ENCODE assay signal across 17 cellular contexts in genomic region chr4:48556268-48556667, GRCh38.
DNase-seq lines count a peak whose midpoint lies in the region; ATAC-seq and TF ChIP-seq lines count a peak whose summit lies in the region.
"Had no signal": no experiment of that assay in that cellular context is flagged by ENCODE, and none has a peak within 500 bp of the region (broad histone marks: within the 10 kb centered on the region; RNA-seq: fewer than 3 reads in every experiment).

No MANE protein-coding gene starts in this region.

- no peak overlapping the region for H3K27ac Mint-ChIP-seq in activated naive CD8-positive, alpha-beta T cell treated with anti-CD3 and anti-CD28 coated beads, Interleukin-2, amount 50 U/mL, for 24 hours
- H3K27ac Mint-ChIP-seq in activated naive CD8-positive, alpha-beta T cell treated with anti-CD3 and anti-CD28 coated beads for 36 hours: no peak overlapping the region
- H3K27ac Mint-ChIP-seq in activated T-helper 17 cell treated with anti-CD3 and anti-CD28 coated beads, Interleukin-2, amount 50 U/mL, for 72 hours: peak overlapping the region; percentile 6
- H3K27ac Mint-ChIP-seq: CD4-positive, alpha-beta T cell had no signal

- no peaks in the 10 kb centered on the region for H4K20me1 ChIP-seq in SK-N-SH (ENCODE audit: insufficient read depth)

- H2AFZ ChIP-seq in SK-N-SH (ENCODE audit: low read depth): no peak overlapping the region

- H3K27ac ChIP-seq in SK-N-SH (ENCODE audit: low read depth in 2 of 2, low read length in 1 of 2): no peak overlapping the region
- H3K27ac ChIP-seq: 22Rv1, A549, C4-2B had no signal

- no peaks in the 10 kb centered on the region for H3K9me3 ChIP-seq in SK-N-SH
- H3K9me3 ChIP-seq: A549 had no signal

- ATAC-seq in SK-N-SH treated with all-trans-retinoic acid at 6 μM for 48 hours (no peak), HG03439 (IDR thresholded peaks at IDR 0.05; ENCODE audit: unreplicated experiment) (no peak)
- peak; percentile 63 for ATAC-seq in activated naive CD8-positive, alpha-beta T cell treated with anti-CD3 and anti-CD28 coated beads, Interleukin-2, amount 50 U/mL, for 24 hours
- ATAC-seq in activated T-helper 17 cell treated with anti-CD3 and anti-CD28 coated beads, Interleukin-2, amount 50 U/mL, for 72 hours (replicated peaks): peak; percentile 55
- ATAC-seq: A549, HCT116 had no signal

- peaks cover 10% of the 10 kb centered on the region for H3F3A ChIP-seq in SK-N-SH (replicated peaks; ENCODE audit: insufficient read depth)

- WGBS in SK-N-SH (ENCODE audit: low lambda C conversion rate): 77% methylated on average over 2 of the region's 2 CpGs

- H3K4me3 Mint-ChIP-seq in activated naive CD8-positive, alpha-beta T cell treated with anti-CD3 and anti-CD28 coated beads, Interleukin-2, amount 50 U/mL, for 24 hours: no peak overlapping the region
- no peak overlapping the region for H3K4me3 Mint-ChIP-seq in activated naive CD8-positive, alpha-beta T cell treated with anti-CD3 and anti-CD28 coated beads for 36 hours
- no peak overlapping the region for H3K4me3 Mint-ChIP-seq in activated T-helper 17 cell treated with anti-CD3 and anti-CD28 coated beads, Interleukin-2, amount 50 U/mL, for 72 hours
- H3K4me3 Mint-ChIP-seq: CD4-positive, alpha-beta T cell had no signal

- CTCF ChIA-PET in SK-N-SH (lab: Yijun Ruan, JAX): interaction anchor here (1.3 to 1.4 kb wide), 2 partner anchors 292 to 447 kb away, joined by 3 read pairs; no protein-coding TSS in a partner anchor

- H3K9me2 ChIP-seq in SK-N-SH: no peaks in the 10 kb centered on the region

- H3K4me1 Mint-ChIP-seq in activated naive CD8-positive, alpha-beta T cell treated with anti-CD3 and anti-CD28 coated beads, Interleukin-2, amount 50 U/mL, for 24 hours: no peaks in the 10 kb centered on the region
- H3K4me1 Mint-ChIP-seq in activated naive CD8-positive, alpha-beta T cell treated with anti-CD3 and anti-CD28 coated beads for 36 hours: peaks cover 2% of the 10 kb centered on the region
- peaks cover 4% of the 10 kb centered on the region for H3K4me1 Mint-ChIP-seq in activated T-helper 17 cell treated with anti-CD3 and anti-CD28 coated beads, Interleukin-2, amount 50 U/mL, for 72 hours

- no peaks in the 10 kb centered on the region for H3K27me3 Mint-ChIP-seq in activated naive CD8-positive, alpha-beta T cell treated with anti-CD3 and anti-CD28 coated beads, Interleukin-2, amount 50 U/mL, for 24 hours
- no peaks in the 10 kb centered on the region for H3K27me3 Mint-ChIP-seq in activated naive CD8-positive, alpha-beta T cell treated with anti-CD3 and anti-CD28 coated beads for 36 hours
- H3K27me3 Mint-ChIP-seq in activated T-helper 17 cell treated with anti-CD3 and anti-CD28 coated beads, Interleukin-2, amount 50 U/mL, for 72 hours: no peaks in the 10 kb centered on the region
- H3K27me3 Mint-ChIP-seq: CD4-positive, alpha-beta T cell had no signal

- TF ChIP-seq EP300 in SK-N-SH (IDR thresholded peaks at IDR 0.05; ENCODE audit: borderline replicate concordance in 1 of 2, low read depth in 1 of 2, low read length in 1 of 2): peak in 1 of 2 experiments; percentile 6; a peak in 1 of 4 replicates

- POLR2A ChIA-PET in SK-N-SH (lab: Yijun Ruan, JAX): no interaction called here

- H3K36me3 Mint-ChIP-seq in activated naive CD8-positive, alpha-beta T cell treated with anti-CD3 and anti-CD28 coated beads, Interleukin-2, amount 50 U/mL, for 24 hours (ENCODE audit: low read depth): peaks cover 58% of the 10 kb centered on the region
- peaks cover 44% of the 10 kb centered on the region for H3K36me3 Mint-ChIP-seq in activated naive CD8-positive, alpha-beta T cell treated with anti-CD3 and anti-CD28 coated beads for 36 hours
- H3K36me3 Mint-ChIP-seq in activated T-helper 17 cell treated with anti-CD3 and anti-CD28 coated beads, Interleukin-2, amount 50 U/mL, for 72 hours (ENCODE audit: low read depth): peaks cover 89% of the 10 kb centered on the region

- no peak overlapping the region for H3K4me2 ChIP-seq in SK-N-SH
- H3K4me2 ChIP-seq: A549 had no signal

- TF ChIP-seq CTCF in SK-N-SH (IDR thresholded peaks at IDR 0.05): no peak

- peaks cover 8% of the 10 kb centered on the region for H3K9me3 Mint-ChIP-seq in activated naive CD8-positive, alpha-beta T cell treated with anti-CD3 and anti-CD28 coated beads, Interleukin-2, amount 50 U/mL, for 24 hours
- H3K9me3 Mint-ChIP-seq in activated naive CD8-positive, alpha-beta T cell treated with anti-CD3 and anti-CD28 coated beads for 36 hours: peaks cover 1% of the 10 kb centered on the region
- peaks cover 4% of the 10 kb centered on the region for H3K9me3 Mint-ChIP-seq in activated T-helper 17 cell treated with anti-CD3 and anti-CD28 coated beads, Interleukin-2, amount 50 U/mL, for 72 hours
- H3K9me3 Mint-ChIP-seq: CD4-positive, alpha-beta T cell had no signal

- peaks cover 0 to 14% of the 10 kb centered on the region in 2 experiments; a peak in 1 of 4 replicates for H3K4me1 ChIP-seq in SK-N-SH (ENCODE audit: control insufficient read depth in 1 of 2, insufficient read depth in 2 of 2, low read depth in 1 of 2, low read length in 1 of 2)
- H3K4me1 ChIP-seq: A549 had no signal

- no peaks in the 10 kb centered on the region for H3K27me3 ChIP-seq in SK-N-SH (ENCODE audit: insufficient read depth)

- TF ChIP-seq RAD21 in SK-N-SH (IDR thresholded peaks at IDR 0.05; ENCODE audit: low read length): no peak

- peaks cover 42 to 65% of the 10 kb centered on the region in 2 experiments for H3K36me3 ChIP-seq in SK-N-SH (replicated peaks in 1 of 2; ENCODE audit: control insufficient read depth in 1 of 2, insufficient read depth in 2 of 2, low read length in 1 of 2)

- no peak overlapping the region for H3K4me3 ChIP-seq in SK-N-SH (ENCODE audit: low read depth in 2 of 2, low read length in 1 of 2)
- H3K4me3 ChIP-seq: A549 had no signal

- DNase-seq in SK-N-SH: peak; percentile 34
- DNase-seq in activated naive CD8-positive, alpha-beta T cell treated with anti-CD3 and anti-CD28 coated beads, Interleukin-2, amount 50 U/mL, for 24 hours: no peak
- no peak for DNase-seq in activated naive CD8-positive, alpha-beta T cell treated with anti-CD3 and anti-CD28 coated beads for 36 hours
- DNase-seq in D341Med (ENCODE audit: low spot score): no peak
- DNase-seq: AML-193; CD4-positive, alpha-beta T cell; DMS79 treated with DMSO at 0.1 percent for 48 hours; GF-D8; GOT3; H7 had no signal

- no peak overlapping the region for H3K9ac ChIP-seq in SK-N-SH

- H3K79me2 ChIP-seq in SK-N-SH (ENCODE audit: insufficient read depth): no peaks in the 10 kb centered on the region

TF ChIP-seq in SK-N-SH, 30 proteins besides CTCF, POLR2A, EP300 and RAD21:
- TF ChIP-seq GATA2 (CRISPR knock-in tag; IDR thresholded peaks at IDR 0.05): peak; percentile 82
- no peak for TF ChIP-seq NRF1 (IDR thresholded peaks at IDR 0.05; ENCODE audit: low read depth, low read length)
- peak; percentile 22 for TF ChIP-seq CHD2 (IDR thresholded peaks at IDR 0.05; ENCODE audit: low read length, partially characterized antibody)
- TF ChIP-seq GABPA (IDR thresholded peaks at IDR 0.05; ENCODE audit: low read depth): no peak
- TF ChIP-seq RCOR1 (IDR thresholded peaks at IDR 0.05; ENCODE audit: low read length): peak; percentile 73

TF ChIP-seq in SK-N-SH treated with all-trans-retinoic acid at 6 μM for 48 hours, 23 proteins besides CTCF, POLR2A, EP300 and RAD21:
- TF ChIP-seq ZNF8 (CRISPR knock-in tag; IDR thresholded peaks at IDR 0.05) (no peak), ARNTL (CRISPR knock-in tag; IDR thresholded peaks at IDR 0.05; ENCODE audit: borderline replicate concordance, low read depth) (no peak), TOX (CRISPR knock-in tag; IDR thresholded peaks at IDR 0.05; ENCODE audit: borderline replicate concordance) (no peak), PPARA (CRISPR knock-in tag; IDR thresholded peaks at IDR 0.05; ENCODE audit: borderline replicate concordance) (no peak), CSDC2 (CRISPR knock-in tag; IDR thresholded peaks at IDR 0.05) (no peak), ESRRG (CRISPR knock-in tag; IDR thresholded peaks at IDR 0.05) (no peak)
- TF ChIP-seq, protein P1, sequence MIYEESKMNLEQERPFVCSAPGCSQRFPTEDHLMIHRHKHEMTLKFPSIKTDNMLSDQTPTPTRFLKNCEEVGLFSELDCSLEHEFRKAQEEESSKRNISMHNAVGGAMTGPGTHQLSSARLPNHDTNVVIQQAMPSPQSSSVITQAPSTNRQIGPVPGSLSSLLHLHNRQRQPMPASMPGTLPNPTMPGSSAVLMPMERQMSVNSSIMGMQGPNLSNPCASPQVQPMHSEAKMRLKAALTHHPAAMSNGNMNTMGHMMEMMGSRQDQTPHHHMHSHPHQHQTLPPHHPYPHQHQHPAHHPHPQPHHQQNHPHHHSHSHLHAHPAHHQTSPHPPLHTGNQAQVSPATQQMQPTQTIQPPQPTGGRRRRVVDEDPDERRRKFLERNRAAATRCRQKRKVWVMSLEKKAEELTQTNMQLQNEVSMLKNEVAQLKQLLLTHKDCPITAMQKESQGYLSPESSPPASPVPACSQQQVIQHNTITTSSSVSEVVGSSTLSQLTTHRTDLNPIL (CRISPR knock-in tag; IDR thresholded peaks at IDR 0.05; ENCODE audit: low read depth): no peak

Comparison
In these comparisons a context has a peak if more than half of its experiments do, and no peak if none do; other contexts are left out.
1. ATAC-seq: peak in activated naive CD8-positive, alpha-beta T cell treated with anti-CD3 and anti-CD28 coated beads, Interleukin-2, amount 50 U/mL, for 24 hours (single experiment) and activated T-helper 17 cell treated with anti-CD3 and anti-CD28 coated beads, Interleukin-2, amount 50 U/mL, for 72 hours (single experiment); none in SK-N-SH treated with all-trans-retinoic acid at 6 μM for 48 hours (single experiment) and HG03439 (single experiment).